1 cellular context compared by ENCODE assay signal in the genomic region with DNA sequence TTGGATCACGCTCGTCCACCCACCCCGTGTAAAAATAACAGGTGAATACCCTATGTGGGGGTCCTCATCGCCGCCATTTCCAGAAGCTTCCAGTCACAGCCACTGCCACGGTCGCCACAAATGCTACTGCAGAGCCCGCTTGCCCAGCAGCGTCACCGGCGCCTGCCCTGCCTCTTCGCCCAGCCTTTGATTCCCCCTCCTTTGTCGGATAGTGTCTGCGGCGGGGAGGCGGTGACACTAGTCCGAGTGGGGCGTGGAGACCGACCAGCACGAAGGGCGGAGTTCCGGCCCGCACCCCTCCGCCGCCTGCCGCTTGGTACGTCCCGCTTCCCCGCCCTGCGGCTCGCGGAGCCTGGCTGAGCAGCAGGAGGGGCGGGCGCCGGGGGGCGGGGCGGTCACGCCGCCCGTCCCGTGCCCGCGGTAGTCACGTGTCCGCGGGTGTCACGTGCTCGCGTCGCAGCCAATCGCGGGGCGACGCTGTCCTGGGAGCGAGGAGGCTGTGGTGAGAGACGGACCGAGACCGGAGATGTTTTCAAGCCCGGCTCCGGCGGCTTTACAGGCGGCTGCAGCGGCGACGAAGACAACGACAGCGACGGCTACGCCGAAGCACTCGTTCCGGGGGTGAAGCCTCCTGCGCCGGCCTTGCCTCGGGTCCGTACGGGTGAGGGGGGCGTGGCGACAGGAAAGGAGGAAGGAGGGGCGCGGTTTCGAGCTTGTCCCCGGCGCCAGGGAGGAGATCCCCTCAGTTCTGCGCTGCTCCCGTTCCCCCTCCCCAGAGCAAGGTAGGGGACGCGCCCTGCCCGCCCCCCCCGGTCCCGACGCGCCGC.
A peak's percentile ranks its signal among the peaks of the same experiment; 100 is the strongest.
TF ChIP-seq lines count a peak whose summit lies in the region.

A gene (plus strand): TSS at position 467 of the 827 bp plus-strand sequence. CDS start 45,652 bp downstream, outside the sequence.

TF ChIP-seq in HepG2, 621 proteins besides CTCF, POLR2A, EP300 and RAD21 (continued from another document and continues in another):
- TF ChIP-seq, protein P1, sequence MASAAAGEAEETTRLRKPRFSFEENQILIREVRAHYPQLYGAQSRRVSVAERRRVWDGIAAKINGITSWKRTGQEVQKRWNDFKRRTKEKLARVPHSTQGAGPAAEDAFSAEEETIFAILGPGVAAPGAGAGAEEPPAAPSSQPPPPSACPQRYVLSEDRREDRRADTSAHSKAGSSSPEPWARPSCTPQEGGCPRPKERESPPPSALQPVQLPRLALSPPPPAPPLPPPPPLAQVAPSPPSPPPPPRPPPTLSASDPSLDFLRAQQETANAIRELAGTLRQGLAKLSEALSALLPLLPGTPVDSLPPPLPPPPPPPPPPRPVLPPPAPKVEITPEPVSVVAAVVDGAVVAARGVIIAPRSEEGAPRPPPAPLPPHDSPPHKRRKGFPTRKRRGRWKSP (CRISPR knock-in tag; IDR thresholded peaks at IDR 0.05), result no peak
- TF ChIP-seq RXRA (CRISPR knock-in tag; IDR thresholded peaks at IDR 0.05) (no peak), RXRB (CRISPR knock-in tag; IDR thresholded peaks at IDR 0.05; ENCODE audit: borderline replicate concordance) (peak; percentile 19; the same call in 1 of the 2 replicates), ZNF101 (CRISPR knock-in tag; IDR thresholded peaks at IDR 0.05; ENCODE audit: borderline replicate concordance, low read depth) (no peak; the same call in 1 of the 2 replicates), KDM5A (IDR thresholded peaks at IDR 0.05; ENCODE audit: borderline replicate concordance, low read length) (peak; percentile 58; the same call in 1 of the 2 replicates), RFX1 (IDR thresholded peaks at IDR 0.05) (no peak), CCDC6 (CRISPR knock-in tag; IDR thresholded peaks at IDR 0.05) (peak; percentile 75), SNAPC2 (CRISPR knock-in tag; IDR thresholded peaks at IDR 0.05) (no peak), ZNF616 (CRISPR knock-in tag; IDR thresholded peaks at IDR 0.05; ENCODE audit: low read depth) (peak; percentile 37; the same call in 1 of the 2 replicates), ZNF546 (CRISPR knock-in tag; conservative IDR thresholded peaks at IDR 0.05) (no peak; the same call in 1 of the 2 replicates), PRMT3 (CRISPR knock-in tag; IDR thresholded peaks at IDR 0.05; ENCODE audit: borderline replicate concordance, low read depth) (peak; percentile 88; the same call in 1 of the 2 replicates), DNMT1 (CRISPR knock-in tag; IDR thresholded peaks at IDR 0.05) (peak; percentile 65), RARA (CRISPR knock-in tag; IDR thresholded peaks at IDR 0.05) (peak; percentile 46; the same call in 1 of the 2 replicates), ZBTB7B (CRISPR knock-in tag; IDR thresholded peaks at IDR 0.05) (peak; percentile 56; the same call in 1 of the 2 replicates), YEATS4 (CRISPR knock-in tag; IDR thresholded peaks at IDR 0.05; ENCODE audit: borderline replicate concordance) (peak; percentile 91), TRIM24 (CRISPR knock-in tag; IDR thresholded peaks at IDR 0.05) (no peak), U2AF1 (optimal IDR thresholded peaks at IDR 0.05; ENCODE audit: low read depth, low read length) (no peak), RFX3 (CRISPR knock-in tag; IDR thresholded peaks at IDR 0.05) (no peak), SOX5 (CRISPR knock-in tag; IDR thresholded peaks at IDR 0.05; ENCODE audit: borderline replicate concordance) (peak; percentile 56; the same call in 1 of the 2 replicates), ZBTB42 (CRISPR knock-in tag; IDR thresholded peaks at IDR 0.05) (no peak), ZFP36L1 (CRISPR knock-in tag; IDR thresholded peaks at IDR 0.05) (0 out of 2 replicates have a peak, but pooled peaks have one; percentile 11), ZBTB8A (CRISPR knock-in tag; IDR thresholded peaks at IDR 0.05; ENCODE audit: borderline replicate concordance, low read depth) (peak; percentile 80; the same call in 1 of the 2 replicates)
- TF ChIP-seq, protein P2, sequence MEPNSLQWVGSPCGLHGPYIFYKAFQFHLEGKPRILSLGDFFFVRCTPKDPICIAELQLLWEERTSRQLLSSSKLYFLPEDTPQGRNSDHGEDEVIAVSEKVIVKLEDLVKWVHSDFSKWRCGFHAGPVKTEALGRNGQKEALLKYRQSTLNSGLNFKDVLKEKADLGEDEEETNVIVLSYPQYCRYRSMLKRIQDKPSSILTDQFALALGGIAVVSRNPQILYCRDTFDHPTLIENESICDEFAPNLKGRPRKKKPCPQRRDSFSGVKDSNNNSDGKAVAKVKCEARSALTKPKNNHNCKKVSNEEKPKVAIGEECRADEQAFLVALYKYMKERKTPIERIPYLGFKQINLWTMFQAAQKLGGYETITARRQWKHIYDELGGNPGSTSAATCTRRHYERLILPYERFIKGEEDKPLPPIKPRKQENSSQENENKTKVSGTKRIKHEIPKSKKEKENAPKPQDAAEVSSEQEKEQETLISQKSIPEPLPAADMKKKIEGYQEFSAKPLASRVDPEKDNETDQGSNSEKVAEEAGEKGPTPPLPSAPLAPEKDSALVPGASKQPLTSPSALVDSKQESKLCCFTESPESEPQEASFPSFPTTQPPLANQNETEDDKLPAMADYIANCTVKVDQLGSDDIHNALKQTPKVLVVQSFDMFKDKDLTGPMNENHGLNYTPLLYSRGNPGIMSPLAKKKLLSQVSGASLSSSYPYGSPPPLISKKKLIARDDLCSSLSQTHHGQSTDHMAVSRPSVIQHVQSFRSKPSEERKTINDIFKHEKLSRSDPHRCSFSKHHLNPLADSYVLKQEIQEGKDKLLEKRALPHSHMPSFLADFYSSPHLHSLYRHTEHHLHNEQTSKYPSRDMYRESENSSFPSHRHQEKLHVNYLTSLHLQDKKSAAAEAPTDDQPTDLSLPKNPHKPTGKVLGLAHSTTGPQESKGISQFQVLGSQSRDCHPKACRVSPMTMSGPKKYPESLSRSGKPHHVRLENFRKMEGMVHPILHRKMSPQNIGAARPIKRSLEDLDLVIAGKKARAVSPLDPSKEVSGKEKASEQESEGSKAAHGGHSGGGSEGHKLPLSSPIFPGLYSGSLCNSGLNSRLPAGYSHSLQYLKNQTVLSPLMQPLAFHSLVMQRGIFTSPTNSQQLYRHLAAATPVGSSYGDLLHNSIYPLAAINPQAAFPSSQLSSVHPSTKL (CRISPR knock-in tag; IDR thresholded peaks at IDR 0.05), result peak; percentile 73; the same call in 1 of the 2 replicates
- TF ChIP-seq, protein P3, sequence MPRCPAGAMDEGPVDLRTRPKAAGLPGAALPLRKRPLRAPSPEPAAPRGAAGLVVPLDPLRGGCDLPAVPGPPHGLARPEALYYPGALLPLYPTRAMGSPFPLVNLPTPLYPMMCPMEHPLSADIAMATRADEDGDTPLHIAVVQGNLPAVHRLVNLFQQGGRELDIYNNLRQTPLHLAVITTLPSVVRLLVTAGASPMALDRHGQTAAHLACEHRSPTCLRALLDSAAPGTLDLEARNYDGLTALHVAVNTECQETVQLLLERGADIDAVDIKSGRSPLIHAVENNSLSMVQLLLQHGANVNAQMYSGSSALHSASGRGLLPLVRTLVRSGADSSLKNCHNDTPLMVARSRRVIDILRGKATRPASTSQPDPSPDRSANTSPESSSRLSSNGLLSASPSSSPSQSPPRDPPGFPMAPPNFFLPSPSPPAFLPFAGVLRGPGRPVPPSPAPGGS (CRISPR knock-in tag; IDR thresholded peaks at IDR 0.05), result 0 out of 2 replicates have a peak, but pooled peaks have one; percentile 31
- TF ChIP-seq, protein P4, sequence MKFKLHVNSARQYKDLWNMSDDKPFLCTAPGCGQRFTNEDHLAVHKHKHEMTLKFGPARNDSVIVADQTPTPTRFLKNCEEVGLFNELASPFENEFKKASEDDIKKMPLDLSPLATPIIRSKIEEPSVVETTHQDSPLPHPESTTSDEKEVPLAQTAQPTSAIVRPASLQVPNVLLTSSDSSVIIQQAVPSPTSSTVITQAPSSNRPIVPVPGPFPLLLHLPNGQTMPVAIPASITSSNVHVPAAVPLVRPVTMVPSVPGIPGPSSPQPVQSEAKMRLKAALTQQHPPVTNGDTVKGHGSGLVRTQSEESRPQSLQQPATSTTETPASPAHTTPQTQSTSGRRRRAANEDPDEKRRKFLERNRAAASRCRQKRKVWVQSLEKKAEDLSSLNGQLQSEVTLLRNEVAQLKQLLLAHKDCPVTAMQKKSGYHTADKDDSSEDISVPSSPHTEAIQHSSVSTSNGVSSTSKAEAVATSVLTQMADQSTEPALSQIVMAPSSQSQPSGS (CRISPR knock-in tag; IDR thresholded peaks at IDR 0.05), result no peak; the same call in 1 of the 2 replicates
- TF ChIP-seq, protein P5, sequence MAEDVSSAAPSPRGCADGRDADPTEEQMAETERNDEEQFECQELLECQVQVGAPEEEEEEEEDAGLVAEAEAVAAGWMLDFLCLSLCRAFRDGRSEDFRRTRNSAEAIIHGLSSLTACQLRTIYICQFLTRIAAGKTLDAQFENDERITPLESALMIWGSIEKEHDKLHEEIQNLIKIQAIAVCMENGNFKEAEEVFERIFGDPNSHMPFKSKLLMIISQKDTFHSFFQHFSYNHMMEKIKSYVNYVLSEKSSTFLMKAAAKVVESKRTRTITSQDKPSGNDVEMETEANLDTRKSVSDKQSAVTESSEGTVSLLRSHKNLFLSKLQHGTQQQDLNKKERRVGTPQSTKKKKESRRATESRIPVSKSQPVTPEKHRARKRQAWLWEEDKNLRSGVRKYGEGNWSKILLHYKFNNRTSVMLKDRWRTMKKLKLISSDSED (CRISPR knock-in tag; IDR thresholded peaks at IDR 0.05), result no peak
- TF ChIP-seq, protein P6, sequence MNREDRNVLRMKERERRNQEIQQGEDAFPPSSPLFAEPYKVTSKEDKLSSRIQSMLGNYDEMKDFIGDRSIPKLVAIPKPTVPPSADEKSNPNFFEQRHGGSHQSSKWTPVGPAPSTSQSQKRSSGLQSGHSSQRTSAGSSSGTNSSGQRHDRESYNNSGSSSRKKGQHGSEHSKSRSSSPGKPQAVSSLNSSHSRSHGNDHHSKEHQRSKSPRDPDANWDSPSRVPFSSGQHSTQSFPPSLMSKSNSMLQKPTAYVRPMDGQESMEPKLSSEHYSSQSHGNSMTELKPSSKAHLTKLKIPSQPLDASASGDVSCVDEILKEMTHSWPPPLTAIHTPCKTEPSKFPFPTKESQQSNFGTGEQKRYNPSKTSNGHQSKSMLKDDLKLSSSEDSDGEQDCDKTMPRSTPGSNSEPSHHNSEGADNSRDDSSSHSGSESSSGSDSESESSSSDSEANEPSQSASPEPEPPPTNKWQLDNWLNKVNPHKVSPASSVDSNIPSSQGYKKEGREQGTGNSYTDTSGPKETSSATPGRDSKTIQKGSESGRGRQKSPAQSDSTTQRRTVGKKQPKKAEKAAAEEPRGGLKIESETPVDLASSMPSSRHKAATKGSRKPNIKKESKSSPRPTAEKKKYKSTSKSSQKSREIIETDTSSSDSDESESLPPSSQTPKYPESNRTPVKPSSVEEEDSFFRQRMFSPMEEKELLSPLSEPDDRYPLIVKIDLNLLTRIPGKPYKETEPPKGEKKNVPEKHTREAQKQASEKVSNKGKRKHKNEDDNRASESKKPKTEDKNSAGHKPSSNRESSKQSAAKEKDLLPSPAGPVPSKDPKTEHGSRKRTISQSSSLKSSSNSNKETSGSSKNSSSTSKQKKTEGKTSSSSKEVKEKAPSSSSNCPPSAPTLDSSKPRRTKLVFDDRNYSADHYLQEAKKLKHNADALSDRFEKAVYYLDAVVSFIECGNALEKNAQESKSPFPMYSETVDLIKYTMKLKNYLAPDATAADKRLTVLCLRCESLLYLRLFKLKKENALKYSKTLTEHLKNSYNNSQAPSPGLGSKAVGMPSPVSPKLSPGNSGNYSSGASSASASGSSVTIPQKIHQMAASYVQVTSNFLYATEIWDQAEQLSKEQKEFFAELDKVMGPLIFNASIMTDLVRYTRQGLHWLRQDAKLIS (CRISPR knock-in tag; IDR thresholded peaks at IDR 0.05), result 0 out of 2 replicates have a peak, but pooled peaks have one; percentile 38
- TF ChIP-seq, protein P7, sequence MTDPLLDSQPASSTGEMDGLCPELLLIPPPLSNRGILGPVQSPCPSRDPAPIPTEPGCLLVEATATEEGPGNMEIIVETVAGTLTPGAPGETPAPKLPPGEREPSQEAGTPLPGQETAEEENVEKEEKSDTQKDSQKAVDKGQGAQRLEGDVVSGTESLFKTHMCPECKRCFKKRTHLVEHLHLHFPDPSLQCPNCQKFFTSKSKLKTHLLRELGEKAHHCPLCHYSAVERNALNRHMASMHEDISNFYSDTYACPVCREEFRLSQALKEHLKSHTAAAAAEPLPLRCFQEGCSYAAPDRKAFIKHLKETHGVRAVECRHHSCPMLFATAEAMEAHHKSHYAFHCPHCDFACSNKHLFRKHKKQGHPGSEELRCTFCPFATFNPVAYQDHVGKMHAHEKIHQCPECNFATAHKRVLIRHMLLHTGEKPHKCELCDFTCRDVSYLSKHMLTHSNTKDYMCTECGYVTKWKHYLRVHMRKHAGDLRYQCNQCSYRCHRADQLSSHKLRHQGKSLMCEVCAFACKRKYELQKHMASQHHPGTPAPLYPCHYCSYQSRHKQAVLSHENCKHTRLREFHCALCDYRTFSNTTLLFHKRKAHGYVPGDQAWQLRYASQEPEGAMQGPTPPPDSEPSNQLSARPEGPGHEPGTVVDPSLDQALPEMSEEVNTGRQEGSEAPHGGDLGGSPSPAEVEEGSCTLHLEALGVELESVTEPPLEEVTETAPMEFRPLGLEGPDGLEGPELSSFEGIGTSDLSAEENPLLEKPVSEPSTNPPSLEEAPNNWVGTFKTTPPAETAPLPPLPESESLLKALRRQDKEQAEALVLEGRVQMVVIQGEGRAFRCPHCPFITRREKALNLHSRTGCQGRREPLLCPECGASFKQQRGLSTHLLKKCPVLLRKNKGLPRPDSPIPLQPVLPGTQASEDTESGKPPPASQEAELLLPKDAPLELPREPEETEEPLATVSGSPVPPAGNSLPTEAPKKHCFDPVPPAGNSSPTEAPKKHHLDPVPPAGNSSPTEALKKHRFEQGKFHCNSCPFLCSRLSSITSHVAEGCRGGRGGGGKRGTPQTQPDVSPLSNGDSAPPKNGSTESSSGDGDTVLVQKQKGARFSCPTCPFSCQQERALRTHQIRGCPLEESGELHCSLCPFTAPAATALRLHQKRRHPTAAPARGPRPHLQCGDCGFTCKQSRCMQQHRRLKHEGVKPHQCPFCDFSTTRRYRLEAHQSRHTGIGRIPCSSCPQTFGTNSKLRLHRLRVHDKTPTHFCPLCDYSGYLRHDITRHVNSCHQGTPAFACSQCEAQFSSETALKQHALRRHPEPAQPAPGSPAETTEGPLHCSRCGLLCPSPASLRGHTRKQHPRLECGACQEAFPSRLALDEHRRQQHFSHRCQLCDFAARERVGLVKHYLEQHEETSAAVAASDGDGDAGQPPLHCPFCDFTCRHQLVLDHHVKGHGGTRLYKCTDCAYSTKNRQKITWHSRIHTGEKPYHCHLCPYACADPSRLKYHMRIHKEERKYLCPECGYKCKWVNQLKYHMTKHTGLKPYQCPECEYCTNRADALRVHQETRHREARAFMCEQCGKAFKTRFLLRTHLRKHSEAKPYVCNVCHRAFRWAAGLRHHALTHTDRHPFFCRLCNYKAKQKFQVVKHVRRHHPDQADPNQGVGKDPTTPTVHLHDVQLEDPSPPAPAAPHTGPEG (CRISPR knock-in tag; IDR thresholded peaks at IDR 0.05), result no peak
- TF ChIP-seq, protein P8, sequence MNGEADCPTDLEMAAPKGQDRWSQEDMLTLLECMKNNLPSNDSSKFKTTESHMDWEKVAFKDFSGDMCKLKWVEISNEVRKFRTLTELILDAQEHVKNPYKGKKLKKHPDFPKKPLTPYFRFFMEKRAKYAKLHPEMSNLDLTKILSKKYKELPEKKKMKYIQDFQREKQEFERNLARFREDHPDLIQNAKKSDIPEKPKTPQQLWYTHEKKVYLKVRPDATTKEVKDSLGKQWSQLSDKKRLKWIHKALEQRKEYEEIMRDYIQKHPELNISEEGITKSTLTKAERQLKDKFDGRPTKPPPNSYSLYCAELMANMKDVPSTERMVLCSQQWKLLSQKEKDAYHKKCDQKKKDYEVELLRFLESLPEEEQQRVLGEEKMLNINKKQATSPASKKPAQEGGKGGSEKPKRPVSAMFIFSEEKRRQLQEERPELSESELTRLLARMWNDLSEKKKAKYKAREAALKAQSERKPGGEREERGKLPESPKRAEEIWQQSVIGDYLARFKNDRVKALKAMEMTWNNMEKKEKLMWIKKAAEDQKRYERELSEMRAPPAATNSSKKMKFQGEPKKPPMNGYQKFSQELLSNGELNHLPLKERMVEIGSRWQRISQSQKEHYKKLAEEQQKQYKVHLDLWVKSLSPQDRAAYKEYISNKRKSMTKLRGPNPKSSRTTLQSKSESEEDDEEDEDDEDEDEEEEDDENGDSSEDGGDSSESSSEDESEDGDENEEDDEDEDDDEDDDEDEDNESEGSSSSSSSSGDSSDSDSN (CRISPR knock-in tag; IDR thresholded peaks at IDR 0.05), result peak; percentile 61
